ENCODE assay signal across 30 cellular contexts in genomic region chr11:35629511-35629910, GRCh38. TPM values are rescaled to one million over a fixed set of nuclear protein-coding genes. Genes with fewer than 3 reads are reported as not detected.
DNase-seq lines count a peak whose midpoint lies in the region; ATAC-seq, FAIRE-seq and TF ChIP-seq lines count a peak whose summit lies in the region.
"Had no signal": no experiment of that assay in that cellular context is flagged by ENCODE, and none has a peak within 500 bp of the region (broad histone marks: within the 10 kb centered on the region; RNA-seq: fewer than 3 reads in every experiment).

No MANE protein-coding gene starts in this region.

- 44% methylated on average over 4 of the region's 4 CpGs for WGBS in A549 (ENCODE audit: missing lambda C conversion rate)
- 81% methylated on average over 4 of the region's 4 CpGs; no CpG with 5 or more reads in 1 of the 2 experiments for WGBS in IMR-90 (ENCODE audit: extremely low coverage in 2 of 2, insufficient read length in 1 of 2), 2 experiments
- WGBS in mesenchymal stem cell = 30% methylated on average over 4 of the region's 4 CpGs

- in situ Hi-C loops in IMR-90 (cut with MboI; ENCODE audit: low sequenced_read_pairs) = no loop called here

- H2BK120ac ChIP-seq in IMR-90 (ENCODE audit: low read depth, low read length) = peak overlapping the region; percentile 79
- no peak overlapping the region for H2BK120ac ChIP-seq in mesenchymal stem cell (ENCODE audit: low read depth, low read length)

- no peak overlapping the region for H3K56ac ChIP-seq in IMR-90 (ENCODE audit: extremely low read depth, insufficient read depth, low read length)

- BruUV-seq in IMR-90 (replicated peaks; lab: Mats Ljungman, UMichigan) = no TSS peak

- H2BK20ac ChIP-seq in IMR-90 (ENCODE audit: low read depth, low read length) = peak overlapping the region; percentile 83

- no peak overlapping the region for H4K5ac ChIP-seq in IMR-90 (ENCODE audit: low read depth, low read length)

- DNase-seq in A549 (ENCODE audit: low read depth in 1 of 2, low spot score in 1 of 2) (no peak), IMR-90 (no peak), dermis blood vessel endothelial cell (peak; percentile 34), mesenchymal stem cell (peak; percentile 44), NCI-H146 (lab: John Stamatoyannopoulos, UW) (no peak), NCI-H526 treated with DMSO at 0.1 percent for 48 hours (lab: John Stamatoyannopoulos, UW) (no peak), NCI-H748 (lab: John Stamatoyannopoulos, UW; ENCODE audit: unreplicated experiment) (no peak)
- DNase-seq: activated CD8-positive, alpha-beta T cell treated with anti-CD3 and anti-CD28 coated beads for 36 hours; central memory CD4-positive, alpha-beta T cell; COR-L47; H9; head of caudate nucleus; NCI-H1105 treated with DMSO at 0.1 percent for 48 hours; NCI-H2029 treated with DMSO at 0.1 percent for 48 hours; OCI-M1; pancreas; right cardiac atrium; SHP77; stimulated activated CD4-positive, alpha-beta T cell treated with anti-CD3 and anti-CD28 coated beads, Interleukin-15, amount 100 ng/mL, for 24 hours; stimulated activated CD8-positive, alpha-beta memory T cell treated with anti-CD3 and anti-CD28 coated beads, Interleukin-4, amount 100 ng/mL, for 48 hours; T-helper 1 cell had no signal

- no peaks in the 10 kb centered on the region for H3K27me3 ChIP-seq in IMR-90 (ENCODE audit: control insufficient read depth, insufficient read depth, low read length)
- peaks cover 0 to 5% of the 10 kb centered on the region in 2 experiments for H3K27me3 ChIP-seq in mesenchymal stem cell (ENCODE audit: control insufficient read depth in 1 of 2, insufficient read depth in 1 of 2, low read length in 2 of 2)
- H3K27me3 ChIP-seq: ascending aorta, pancreas had no signal

- CTCF ChIA-PET in A549 (lab: Yijun Ruan, JAX) (interaction anchor here (1.0 to 2.1 kb wide), 3 partner anchors 10 to 14 kb away, joined by 3 to 6 read pairs (median 4); no protein-coding TSS in a partner anchor), IMR-90 (lab: Yijun Ruan, JAX) (interaction anchor here (1.2 kb wide), 1 partner anchor 193 kb away, joined by 5 read pairs; no protein-coding TSS in a partner anchor)

- H2BK15ac ChIP-seq in IMR-90 (ENCODE audit: low read depth, low read length) (peak overlapping the region; percentile 80), mesenchymal stem cell (ENCODE audit: low read depth, poor library complexity, severe bottlenecking) (no peak overlapping the region)

- no peak overlapping the region for H3K9ac ChIP-seq in IMR-90 (ENCODE audit: low read depth, low read length)
- H3K9ac ChIP-seq in mesenchymal stem cell (ENCODE audit: low read length) = no peak overlapping the region

- FAIRE-seq in A549 (lab: Jason Lieb, UNC) = no peak
- FAIRE-seq: A204.1, GM12878, pancreas, TTC549 had no signal

- no peak for TF ChIP-seq POLR2A in A549 (IDR thresholded peaks at IDR 0.05; ENCODE audit: low read length)
- no peak for TF ChIP-seq POLR2A in IMR-90 (IDR thresholded peaks at IDR 0.05; ENCODE audit: low read depth, low read length)

- H3K23ac ChIP-seq in IMR-90 (ENCODE audit: low read depth, low read length) (0 out of 2 replicates have a peak overlapping the region, but pooled peaks have one; percentile 47), mesenchymal stem cell (ENCODE audit: low read length in 2 of 2) (no peak overlapping the region)

- TF ChIP-seq EP300 in A549 (IDR thresholded peaks at IDR 0.05) = no peak

- H3K18ac ChIP-seq in IMR-90 (ENCODE audit: low read depth, low read length) = peak overlapping the region; percentile 28; the same call in 1 of the 2 replicates
- H3K18ac ChIP-seq in mesenchymal stem cell (ENCODE audit: low read depth in 1 of 2, low read length in 2 of 2) = no peak overlapping the region

- H3K79me1 ChIP-seq in IMR-90 (ENCODE audit: low read depth in 1 of 2, low read length in 2 of 2) (peaks cover 0 to 5% of the 10 kb centered on the region in 2 experiments; a peak in 1 of 4 replicates), mesenchymal stem cell (replicated peaks; ENCODE audit: low read length, poor library complexity, severe bottlenecking) (no peaks in the 10 kb centered on the region)

- dilution Hi-C loops in IMR-90 (cut with HindIII; ENCODE audit: low sequenced_read_pairs, unreplicated experiment) = no loop called here

- H3K4me2 ChIP-seq in A549 = peak overlapping the region; percentile 53
- H3K4me2 ChIP-seq in IMR-90 (ENCODE audit: low read depth, low read length) = no peak overlapping the region
- H3K4me2 ChIP-seq in mesenchymal stem cell (ENCODE audit: low read length, poor library complexity, severe bottlenecking) = no peak overlapping the region

- peak overlapping the region; percentile 81 for H3K4ac ChIP-seq in IMR-90 (ENCODE audit: low read depth, low read length)
- H3K4ac ChIP-seq in mesenchymal stem cell (ENCODE audit: low read depth in 1 of 2, low read length in 2 of 2) = no peak overlapping the region

- no peak overlapping the region for H2BK12ac ChIP-seq in mesenchymal stem cell (ENCODE audit: low read length in 2 of 2)

- H3K9me3 ChIP-seq in A549 (no peaks in the 10 kb centered on the region), IMR-90 (ENCODE audit: control insufficient read depth, insufficient read depth, low read length) (no peaks in the 10 kb centered on the region), mesenchymal stem cell (ENCODE audit: control insufficient read depth, low read length) (no peaks in the 10 kb centered on the region)
- H3K9me3 ChIP-seq: ascending aorta, pancreas, tibial nerve had no signal

- TF ChIP-seq CTCF in A549 (IDR thresholded peaks at IDR 0.05) (no peak), IMR-90 (conservative IDR thresholded peaks at IDR 0.05; ENCODE audit: low read depth, low read length) (no peak)

- H3K27ac ChIP-seq in A549 (peak overlapping the region; percentile 24 to 52; a peak in 5 of 6 replicates), IMR-90 (ENCODE audit: insufficient read depth, low read length) (peak overlapping the region; percentile 19; the same call in 1 of the 2 replicates), mesenchymal stem cell (ENCODE audit: low read length, poor library complexity, severe bottlenecking) (peak overlapping the region; percentile 65)
- H3K27ac ChIP-seq: ascending aorta, pancreas, tibial nerve had no signal

- H3K4me3 ChIP-seq in A549 (no peak overlapping the region), IMR-90 (ENCODE audit: insufficient read depth, low read depth, low read length) (no peak overlapping the region), mesenchymal stem cell (ENCODE audit: insufficient read depth in 1 of 2, low read depth in 1 of 2, low read length in 2 of 2) (no peak overlapping the region)
- H3K4me3 ChIP-seq: ascending aorta, GM12878, pancreas, tibial nerve had no signal

- H2AK5ac ChIP-seq in IMR-90 (ENCODE audit: low read depth, low read length) = peak overlapping the region; percentile 98
- peak overlapping the region; percentile 2 for H2AK5ac ChIP-seq in mesenchymal stem cell (ENCODE audit: low read length, severe bottlenecking)

- TF ChIP-seq RAD21 in A549 (conservative IDR thresholded peaks at IDR 0.05 in 1 of 2, IDR thresholded peaks at IDR 0.05 in 1 of 2) = no peak
- TF ChIP-seq RAD21 in IMR-90 (IDR thresholded peaks at IDR 0.05; ENCODE audit: low read length) = no peak

- POLR2A ChIA-PET in A549 (lab: Yijun Ruan, JAX) = interaction anchor here (0.7 kb wide), 1 partner anchor 33 kb away, joined by 3 read pairs; the partner anchor contains the start of gene TRIM44
- POLR2A ChIA-PET in IMR-90 (lab: Charles Lee; ENCODE audit: unreplicated experiment) = no interaction called here

- H3K4me1 ChIP-seq in A549 (peaks cover 35% of the 10 kb centered on the region), IMR-90 (ENCODE audit: control insufficient read depth, insufficient read depth, low read length) (peaks cover 10% of the 10 kb centered on the region), mesenchymal stem cell (ENCODE audit: control insufficient read depth, insufficient read depth, low read depth, low read length) (peaks cover 3% of the 10 kb centered on the region)
- H3K4me1 ChIP-seq: ascending aorta, pancreas had no signal

- H3K14ac ChIP-seq in IMR-90 (replicated peaks; ENCODE audit: low read depth, low read length) (peak overlapping the region; percentile 53; the same call in 1 of the 2 replicates), mesenchymal stem cell (ENCODE audit: low read length in 2 of 2) (no peak overlapping the region)

- no peaks in the 10 kb centered on the region for H4K20me1 ChIP-seq in IMR-90 (ENCODE audit: insufficient read depth, low read length)

- H2AK9ac ChIP-seq in IMR-90 (replicated peaks; ENCODE audit: low read depth, low read length, poor library complexity) = peak overlapping the region; percentile 20

- intact Hi-C loops in IMR-90 (cut with micrococcal nuclease) = loop anchor here (10.0 kb wide), 1 partner anchor 95 kb away; no protein-coding TSS in a partner anchor

- peak overlapping the region in 1 of 2 experiments; percentile 3; a peak in 2 of 4 replicates for H4K8ac ChIP-seq in IMR-90 (ENCODE audit: low read depth in 2 of 2, low read length in 2 of 2)
- peak overlapping the region; percentile 19 for H4K8ac ChIP-seq in mesenchymal stem cell (ENCODE audit: low read length)

- H2BK5ac ChIP-seq in IMR-90 (ENCODE audit: low read depth, low read length, poor library complexity, severe bottlenecking) (peak overlapping the region; percentile 19), mesenchymal stem cell (ENCODE audit: low read depth, low read length, poor library complexity, severe bottlenecking) (no peak overlapping the region)

- H3K36me3 ChIP-seq in IMR-90 (ENCODE audit: control insufficient read depth, insufficient read depth, low read length) (no peaks in the 10 kb centered on the region), mesenchymal stem cell (ENCODE audit: control insufficient read depth in 1 of 2, insufficient read depth in 2 of 2, low read depth in 1 of 2, low read length in 2 of 2) (no peaks in the 10 kb centered on the region)
- H3K36me3 ChIP-seq: ascending aorta, pancreas, tibial nerve had no signal

- peaks cover 12% of the 10 kb centered on the region for H3K9me1 ChIP-seq in IMR-90 (ENCODE audit: insufficient read depth, low read length)

- H4K91ac ChIP-seq in IMR-90 (ENCODE audit: insufficient read depth, low read depth, low read length) = peak overlapping the region; percentile 72
- H4K91ac ChIP-seq in mesenchymal stem cell (ENCODE audit: low read length) = no peak overlapping the region

- H2AFZ ChIP-seq in IMR-90 (replicated peaks; ENCODE audit: low read length, poor library complexity) = no peak overlapping the region
- H2AFZ ChIP-seq in mesenchymal stem cell (ENCODE audit: low read depth, low read length) = no peak overlapping the region

- ATAC-seq in A549 (peak; percentile 39 to 57; a peak in 4 of 6 replicates), IMR-90 (ENCODE audit: low read depth) (no peak; the same call in 1 of the 2 replicates), GM21717 (IDR thresholded peaks at IDR 0.05; ENCODE audit: unreplicated experiment) (no peak)
- ATAC-seq: activated CD4-positive, CD25-positive, alpha-beta regulatory T cell treated with anti-CD3 and anti-CD28 coated beads, Interleukin-2, amount 50 U/mL, for 24 hours; activated CD8-positive, alpha-beta T cell treated with anti-CD3 and anti-CD28 coated beads for 36 hours; GM12878; natural killer cell treated with Interleukin-12 subunit alpha and Interleukin-12 subunit beta and Interleukin-15 and Interleukin-18, amount 100 ng/mL, for 72 hours; right cardiac atrium had no signal

RNA-seq across cellular contexts. Expression of gene FJX1, which starts 11.3 kb away (rescaled TPM):
- polyA plus RNA-seq in A549 (2011; rRNA removed) (6.5 and 7.1 TPM in 2 replicates), A549 (2017; fragmentation: RNase III; extraction: RNeasy Plus Mini Kit Qiagen cat#74134 plus additional on column Dnase treatment) (14.5 to 17.9 TPM (median 15.6 TPM) in 3 replicates), IMR-90 (2012; rRNA removed) (11.2 and 14.2 TPM in 2 replicates)
- polyA plus RNA-seq in A549 (2012; cell fraction: cytosol; rRNA removed) = 16.4 and 23.4 TPM in 2 replicates
- 23.7 and 31.3 TPM in 2 replicates for polyA plus RNA-seq in A549 (2012; cell fraction: nucleus; rRNA removed)
- 5.4 and 5.9 TPM in 2 replicates for polyA minus RNA-seq in A549 (2011; rRNA and poly(A)+ RNA removed)
- total RNA-seq in IMR-90 (2012; rRNA removed) (8.1 and 8.4 TPM in 2 replicates), dermis blood vessel endothelial cell (44.5 and 52.1 TPM in 2 replicates)
- polyA plus RNA-seq in IMR-90 (2012; cell fraction: cytosol; rRNA removed) = 16.5 and 30.3 TPM in 2 replicates
- polyA plus RNA-seq in IMR-90 (2012; cell fraction: nucleus; rRNA removed; ENCODE audit: low replicate concordance) = 12.9 and 26.1 TPM in 2 replicates
- 6.1 TPM for polyA plus RNA-seq in mesenchymal stem cell (2013, experiment 1 of 2)
- 6.3 TPM for polyA plus RNA-seq in mesenchymal stem cell (2013, experiment 2 of 2)
- polyA plus RNA-seq: IgD-negative memory B cell had no signal

RNA-seq across cellular contexts. Expression of gene TRIM44, which starts 33.1 kb away (rescaled TPM):
- polyA plus RNA-seq in A549 (2011; rRNA removed) = 70.4 and 102 TPM in 2 replicates
- polyA plus RNA-seq in A549 (2012; cell fraction: cytosol; rRNA removed) = 20.3 and 20.4 TPM in 2 replicates
- polyA plus RNA-seq in A549 (2012; cell fraction: nucleus; rRNA removed) = 11.3 and 21.5 TPM in 2 replicates
- 19.3 to 23.7 TPM (median 20.9 TPM) in 3 replicates for polyA plus RNA-seq in A549 (2017; fragmentation: RNase III; extraction: RNeasy Plus Mini Kit Qiagen cat#74134 plus additional on column Dnase treatment)
- 91.7 and 113 TPM in 2 replicates for polyA minus RNA-seq in A549 (2011; rRNA and poly(A)+ RNA removed)
- 99.4 and 104 TPM in 2 replicates for total RNA-seq in IMR-90 (2012; rRNA removed)
- 43.8 and 50.7 TPM in 2 replicates for polyA plus RNA-seq in IMR-90 (2012; rRNA removed)
- polyA plus RNA-seq in IMR-90 (2012; cell fraction: cytosol; rRNA removed) = 14.3 and 35.8 TPM in 2 replicates
- 14.1 and 56.8 TPM in 2 replicates for polyA plus RNA-seq in IMR-90 (2012; cell fraction: nucleus; rRNA removed; ENCODE audit: low replicate concordance)
- 20.6 and 25.4 TPM in 2 replicates for total RNA-seq in dermis blood vessel endothelial cell
- polyA plus RNA-seq in mesenchymal stem cell (2013, experiment 1 of 2) = 21.4 TPM
- 23.4 TPM for polyA plus RNA-seq in mesenchymal stem cell (2013, experiment 2 of 2)

Comparison
In these comparisons a context has a peak if more than half of its experiments do, and no peak if none do; other contexts are left out.
1. ATAC-seq: peak in A549 (2 of 2); none in IMR-90 (single experiment) and GM21717 (single experiment).
2. DNase-seq: peak in dermis blood vessel endothelial cell (single experiment) and mesenchymal stem cell (single experiment); none in A549 (0 of 2), IMR-90 (single experiment), NCI-H146 (single experiment), NCI-H526 treated with DMSO at 0.1 percent for 48 hours (single experiment) and NCI-H748 (single experiment).
3. Peak in every context shown above with its lines, with median percentiles within 50 percentile points of each other: H3K27ac ChIP-seq.